Comparison of ENCODE assay signal across 17 cellular contexts in genomic region chr6:37826188-37826587, GRCh38. TPM values are rescaled to one million over a fixed set of nuclear protein-coding genes. Genes with fewer than 3 reads are reported as not detected.
DNase-seq lines count a peak whose midpoint lies in the region; ATAC-seq and TF ChIP-seq lines count a peak whose summit lies in the region.
"Had no signal": no experiment of that assay in that cellular context is flagged by ENCODE, and none has a peak within 500 bp of the region (broad histone marks: within the 10 kb centered on the region; RNA-seq: fewer than 3 reads in every experiment).

No MANE protein-coding gene starts in this region.

- peaks cover 91% of the 10 kb centered on the region for H4K20me1 ChIP-seq in Loucy (ENCODE audit: insufficient read depth, low read length, poor library complexity, severe bottlenecking)

- peak overlapping the region; percentile 14 for H3K4me3 Mint-ChIP-seq in CD4-positive, alpha-beta T cell
- no peak overlapping the region for H3K4me3 Mint-ChIP-seq in nephron progenitor cell
- H3K4me3 Mint-ChIP-seq: activated CD4-positive, alpha-beta memory T cell treated with anti-CD3 and anti-CD28 coated beads, Interleukin-2, amount 10 ng/mL, durations not matched to agents 7 days and 5 days had no signal

- no peak for ATAC-seq in CD4-positive, alpha-beta T cell (ENCODE audit: poor library complexity)
- no peak for ATAC-seq in HG02588 (IDR thresholded peaks at IDR 0.05; ENCODE audit: unreplicated experiment)
- no peak for ATAC-seq in GM18520 (IDR thresholded peaks at IDR 0.05; ENCODE audit: unreplicated experiment)

- H3K27ac ChIP-seq in CD4-positive, alpha-beta T cell (ENCODE audit: low read depth, low read length) = no peak overlapping the region
- H3K27ac ChIP-seq: ascending aorta, BLaER1, parathyroid adenoma, PC-9, tibial nerve had no signal

- H3K4me1 ChIP-seq in Loucy (ENCODE audit: insufficient read depth, low read length, poor library complexity, severe bottlenecking) = peaks cover 91% of the 10 kb centered on the region

- POLR2A ChIA-PET in CD4-positive, alpha-beta T cell (lab: Charles Lee) = interaction anchor here (1.4 to 2.4 kb wide), 2 partner anchors 8 to 19 kb away, joined by 3 to 20 read pairs; partner anchors contain the start of gene ZFAND3

- no peaks in the 10 kb centered on the region for H3K9me2 ChIP-seq in Loucy (replicated peaks; ENCODE audit: low read depth, low read length)

- no peak overlapping the region for H2AFZ ChIP-seq in Loucy (ENCODE audit: low read length)
- H2AFZ ChIP-seq: parathyroid adenoma, PC-9 had no signal

- no peaks in the 10 kb centered on the region for H3K27me3 Mint-ChIP-seq in CD4-positive, alpha-beta T cell
- H3K27me3 Mint-ChIP-seq in nephron progenitor cell (ENCODE audit: low read depth, poor library complexity) = no peaks in the 10 kb centered on the region
- H3K27me3 Mint-ChIP-seq: activated CD4-positive, alpha-beta memory T cell treated with anti-CD3 and anti-CD28 coated beads, Interleukin-2, amount 10 ng/mL, durations not matched to agents 7 days and 5 days had no signal

- CTCF ChIA-PET in CD4-positive, alpha-beta T cell (lab: Charles Lee) = interaction anchor here (0.6 kb wide), 1 partner anchor 1812 kb away, joined by 3 read pairs; no protein-coding TSS in a partner anchor

- no peaks in the 10 kb centered on the region for H3K9me3 Mint-ChIP-seq in CD4-positive, alpha-beta T cell
- no peaks in the 10 kb centered on the region for H3K9me3 Mint-ChIP-seq in nephron progenitor cell
- H3K9me3 Mint-ChIP-seq: activated CD4-positive, alpha-beta memory T cell treated with anti-CD3 and anti-CD28 coated beads, Interleukin-2, amount 10 ng/mL, durations not matched to agents 7 days and 5 days had no signal

- peak overlapping the region; percentile 21 for H3K27ac Mint-ChIP-seq in CD4-positive, alpha-beta T cell
- H3K27ac Mint-ChIP-seq in nephron progenitor cell = peak overlapping the region; percentile 80
- H3K27ac Mint-ChIP-seq: activated CD4-positive, alpha-beta memory T cell treated with anti-CD3 and anti-CD28 coated beads, Interleukin-2, amount 10 ng/mL, durations not matched to agents 7 days and 5 days had no signal

- peaks cover 87% of the 10 kb centered on the region for H3K4me1 Mint-ChIP-seq in CD4-positive, alpha-beta T cell (ENCODE audit: low read depth)
- peaks cover 56% of the 10 kb centered on the region for H3K4me1 Mint-ChIP-seq in nephron progenitor cell

- no peak for DNase-seq in CD4-positive, alpha-beta T cell
- DNase-seq in fibroblast of peridontal ligament (ENCODE audit: extremely low read depth) (peak; percentile 26), nephron progenitor cell (no peak), cerebellar nuclear complex (lab: John Stamatoyannopoulos, UW) (no peak), HuH-7.5 (ENCODE audit: low spot score) (no peak)
- DNase-seq: activated CD4-positive, alpha-beta memory T cell treated with anti-CD3 and anti-CD28 coated beads, Interleukin-2, amount 10 ng/mL, durations not matched to agents 7 days and 5 days; DMS79 treated with DMSO at 0.1 percent for 48 hours; kidney; NCI-H1048; PC-9 had no signal

- H3K9ac ChIP-seq in Loucy (ENCODE audit: low read depth, low read length, poor library complexity, severe bottlenecking) = no peak overlapping the region
- H3K9ac ChIP-seq: BLaER1, parathyroid adenoma had no signal

- H3K36me3 Mint-ChIP-seq in CD4-positive, alpha-beta T cell (ENCODE audit: low read depth) = peaks cover 8% of the 10 kb centered on the region
- H3K36me3 Mint-ChIP-seq in nephron progenitor cell (ENCODE audit: low read depth) = peaks cover 4% of the 10 kb centered on the region

- TF ChIP-seq CTCF in CD4-positive, alpha-beta T cell (IDR thresholded peaks at IDR 0.05) = no peak
- no peak for TF ChIP-seq CTCF in Loucy (conservative IDR thresholded peaks at IDR 0.05; ENCODE audit: low read length)
- TF ChIP-seq CTCF in nephron progenitor cell (IDR thresholded peaks at IDR 0.05) = no peak

- H3K4me2 ChIP-seq in Loucy (ENCODE audit: low read depth, low read length, poor library complexity, severe bottlenecking) = peak overlapping the region; percentile 100
- H3K4me2 ChIP-seq: BLaER1, PC-9 had no signal

- H3K79me2 ChIP-seq in Loucy (ENCODE audit: insufficient read depth, low read length) = peaks cover 99% of the 10 kb centered on the region

- no peaks in the 10 kb centered on the region for H3K27me3 ChIP-seq in CD4-positive, alpha-beta T cell (ENCODE audit: control insufficient read depth, insufficient read depth, low read length)
- no peaks in the 10 kb centered on the region for H3K27me3 ChIP-seq in Loucy (ENCODE audit: insufficient read depth, low read length, poor library complexity, severe bottlenecking)
- H3K27me3 ChIP-seq: ascending aorta, BLaER1, tibial nerve had no signal

- intact Hi-C loops in CD4-positive, alpha-beta T cell (cut with DNase I, micrococcal nuclease) = no loop called here

- H3K36me3 ChIP-seq in Loucy (ENCODE audit: insufficient read depth, low read length) = no peaks in the 10 kb centered on the region
- H3K36me3 ChIP-seq: ascending aorta, tibial nerve had no signal

- no peaks in the 10 kb centered on the region for H3K9me3 ChIP-seq in CD4-positive, alpha-beta T cell (ENCODE audit: control insufficient read depth, low read length)
- H3K9me3 ChIP-seq in Loucy (ENCODE audit: insufficient read depth, low read depth, low read length) = no peaks in the 10 kb centered on the region
- H3K9me3 ChIP-seq: ascending aorta, BLaER1, tibial nerve had no signal

- H3K4me3 ChIP-seq in Loucy (ENCODE audit: low read length, poor library complexity, severe bottlenecking) = peak overlapping the region; percentile 12
- H3K4me3 ChIP-seq: ascending aorta, BLaER1, PC-9, tibial nerve had no signal

- peaks cover 14% of the 10 kb centered on the region; the same call in 1 of the 2 replicates for H3F3A ChIP-seq in Loucy (ENCODE audit: low read depth)

RNA-seq across cellular contexts. Expression of gene ZFAND3, which starts 6.7 kb away (rescaled TPM):
- 10 to 100 TPM; 34.4 to 37.0 TPM for total RNA-seq in CD4-positive, alpha-beta T cell
